1 cellular context compared by ENCODE assay signal in the genomic region with DNA sequence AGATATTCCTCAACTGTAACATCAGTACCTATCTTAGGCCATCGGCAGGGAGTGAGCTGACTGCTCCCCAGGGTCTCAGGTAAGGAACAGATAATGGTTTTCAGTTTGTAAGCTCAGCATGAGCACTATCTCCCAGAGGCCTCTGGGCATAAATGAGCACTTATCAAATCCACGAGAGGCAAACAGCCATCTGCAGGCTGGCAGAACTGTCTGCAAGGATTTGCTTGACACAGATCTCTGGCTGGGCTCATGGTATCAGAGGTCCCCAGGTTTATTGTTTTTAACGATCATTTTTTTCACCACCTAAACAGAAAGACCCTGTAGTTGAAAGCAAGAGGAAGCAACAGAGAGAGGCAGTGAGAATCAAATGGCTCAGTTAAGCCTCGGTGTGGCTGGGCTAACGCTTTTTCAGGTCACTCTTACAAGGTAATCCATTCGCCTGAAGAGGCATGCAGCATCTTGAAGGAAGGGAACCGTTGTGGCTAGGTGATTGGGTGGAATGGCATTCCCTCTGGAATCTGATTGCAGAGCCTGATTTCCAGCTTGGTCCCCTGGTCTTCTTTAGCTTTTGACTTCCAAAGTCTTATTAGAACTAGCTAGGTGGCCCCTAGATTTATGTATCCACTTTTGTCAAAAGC.
A peak's percentile ranks its signal among the peaks of the same experiment; 100 is the strongest.
TF ChIP-seq lines count a peak whose summit lies in the region.

No MANE protein-coding gene starts in this region.

TF ChIP-seq in K562, 482 proteins besides CTCF, POLR2A, EP300 and RAD21 (continued from another document):
- TF ChIP-seq, protein P1, sequence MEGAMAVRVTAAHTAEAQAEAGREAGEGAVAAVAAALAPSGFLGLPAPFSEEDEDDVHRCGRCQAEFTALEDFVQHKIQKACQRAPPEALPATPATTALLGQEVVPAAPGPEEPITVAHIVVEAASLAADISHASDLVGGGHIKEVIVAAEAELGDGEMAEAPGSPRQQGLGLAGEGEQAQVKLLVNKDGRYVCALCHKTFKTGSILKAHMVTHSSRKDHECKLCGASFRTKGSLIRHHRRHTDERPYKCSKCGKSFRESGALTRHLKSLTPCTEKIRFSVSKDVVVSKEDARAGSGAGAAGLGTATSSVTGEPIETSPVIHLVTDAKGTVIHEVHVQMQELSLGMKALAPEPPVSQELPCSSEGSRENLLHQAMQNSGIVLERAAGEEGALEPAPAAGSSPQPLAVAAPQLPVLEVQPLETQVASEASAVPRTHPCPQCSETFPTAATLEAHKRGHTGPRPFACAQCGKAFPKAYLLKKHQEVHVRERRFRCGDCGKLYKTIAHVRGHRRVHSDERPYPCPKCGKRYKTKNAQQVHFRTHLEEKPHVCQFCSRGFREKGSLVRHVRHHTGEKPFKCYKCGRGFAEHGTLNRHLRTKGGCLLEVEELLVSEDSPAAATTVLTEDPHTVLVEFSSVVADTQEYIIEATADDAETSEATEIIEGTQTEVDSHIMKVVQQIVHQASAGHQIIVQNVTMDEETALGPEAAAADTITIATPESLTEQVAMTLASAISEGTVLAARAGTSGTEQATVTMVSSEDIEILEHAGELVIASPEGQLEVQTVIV (CRISPR knock-in tag; IDR thresholded peaks at IDR 0.05; ENCODE audit: borderline replicate concordance): no peak
- TF ChIP-seq TAF9B (IDR thresholded peaks at IDR 0.05; ENCODE audit: partially characterized antibody) (no peak), ETV5 (CRISPR knock-in tag; IDR thresholded peaks at IDR 0.05; ENCODE audit: low read depth) (0 out of 2 replicates have a peak, but pooled peaks have one; percentile 49)
- TF ChIP-seq, protein P2, sequence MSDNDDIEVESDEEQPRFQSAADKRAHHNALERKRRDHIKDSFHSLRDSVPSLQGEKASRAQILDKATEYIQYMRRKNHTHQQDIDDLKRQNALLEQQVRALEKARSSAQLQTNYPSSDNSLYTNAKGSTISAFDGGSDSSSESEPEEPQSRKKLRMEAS (CRISPR knock-in tag; IDR thresholded peaks at IDR 0.05): no peak
